ENCODE assay signal across 9 cellular contexts in genomic region chr9:95018099-95018927, GRCh38.
DNase-seq lines count a peak whose midpoint lies in the region; ATAC-seq and TF ChIP-seq lines count a peak whose summit lies in the region.
"Had no signal": no experiment of that assay in that cellular context is flagged by ENCODE, and none has a peak within 500 bp of the region (broad histone marks: within the 10 kb centered on the region; RNA-seq: fewer than 3 reads in every experiment).

No MANE protein-coding gene starts in this region.

- peaks cover 3 to 62% (median 4%) of the 10 kb centered on the region in 3 donors for H3K36me3 ChIP-seq in esophagus squamous epithelium

- peak in 1 of 4 donors; percentile 15 for TF ChIP-seq POLR2A in esophagus squamous epithelium (IDR thresholded peaks at IDR 0.05)

- no peaks in the 10 kb centered on the region for H3K27me3 ChIP-seq in esophagus squamous epithelium

- H3K9me3 Mint-ChIP-seq in activated CD4-positive, alpha-beta memory T cell treated with anti-CD3 and anti-CD28 coated beads for 36 hours = no peaks in the 10 kb centered on the region

- peak overlapping the region; percentile 83 to 99 (median 92) for H3K27ac ChIP-seq in esophagus squamous epithelium

- no peak overlapping the region for H3K4me3 Mint-ChIP-seq in activated CD4-positive, alpha-beta memory T cell treated with anti-CD3 and anti-CD28 coated beads for 36 hours

- H3K4me3 ChIP-seq in AG09309 (ENCODE audit: control insufficient read depth, low read depth, low read length) (no peak overlapping the region), esophagus squamous epithelium (peak overlapping the region in 2 of 4 donors; percentile 14 to 40)

- H3K4me1 Mint-ChIP-seq in activated CD4-positive, alpha-beta memory T cell treated with anti-CD3 and anti-CD28 coated beads for 36 hours (ENCODE audit: low read depth) = no peaks in the 10 kb centered on the region

- ATAC-seq in omental fat pad (ENCODE audit: low FRiP score) (peak; percentile 66), GM19023 (IDR thresholded peaks at IDR 0.05; ENCODE audit: unreplicated experiment) (no peak)

- POLR2A ChIA-PET in activated CD4-positive, alpha-beta memory T cell treated with anti-CD3 and anti-CD28 coated beads for 36 hours (lab: Charles Lee) = no interaction called here

- no peak for TF ChIP-seq CTCF in AG09309 (IDR thresholded peaks at IDR 0.05; ENCODE audit: control insufficient read depth, insufficient read depth, low read depth, low read length, missing control alignments)
- TF ChIP-seq CTCF in esophagus squamous epithelium (IDR thresholded peaks at IDR 0.05) = no peak
- TF ChIP-seq CTCF in omental fat pad (IDR thresholded peaks at IDR 0.05) = no peak

- peak; percentile 88 for DNase-seq in AG09309 (ENCODE audit: low read depth)
- DNase-seq in NCI-H226 = peak; percentile 74
- no peak for DNase-seq in esophagus squamous epithelium (lab: John Stamatoyannopoulos, UW)
- no peak for DNase-seq in omental fat pad (ENCODE audit: low spot score)
- DNase-seq in activated CD4-positive, alpha-beta memory T cell treated with anti-CD3 and anti-CD28 coated beads for 36 hours = no peak
- DNase-seq in stimulated activated CD4-positive, alpha-beta T cell treated with anti-CD3 and anti-CD28 coated beads, Interleukin-4, amount 100 ng/mL, for 4 hours = no peak
- no peak for DNase-seq in NCI-H2171 (lab: John Stamatoyannopoulos, UW)
- DNase-seq: foreskin melanocyte had no signal

- intact Hi-C loops in esophagus squamous epithelium (cut with DNase I) = loop anchor here (10.0 kb wide), 1 partner anchor 46 kb away; no protein-coding TSS in a partner anchor
- intact Hi-C loops in activated CD4-positive, alpha-beta memory T cell treated with anti-CD3 and anti-CD28 coated beads for 36 hours (cut with micrococcal nuclease) = no loop called here

- peaks cover 35 to 100% (median 82%) of the 10 kb centered on the region in 3 donors for H3K4me1 ChIP-seq in esophagus squamous epithelium

- H3K27ac Mint-ChIP-seq in activated CD4-positive, alpha-beta memory T cell treated with anti-CD3 and anti-CD28 coated beads for 36 hours = no peak overlapping the region

- CTCF ChIA-PET in activated CD4-positive, alpha-beta memory T cell treated with anti-CD3 and anti-CD28 coated beads for 36 hours (lab: Charles Lee) = no interaction called here

- no peaks in the 10 kb centered on the region for H3K27me3 Mint-ChIP-seq in activated CD4-positive, alpha-beta memory T cell treated with anti-CD3 and anti-CD28 coated beads for 36 hours

- no peaks in the 10 kb centered on the region for H3K9me3 ChIP-seq in esophagus squamous epithelium

- peaks cover 13% of the 10 kb centered on the region for H3K36me3 Mint-ChIP-seq in activated CD4-positive, alpha-beta memory T cell treated with anti-CD3 and anti-CD28 coated beads for 36 hours

- WGBS in esophagus squamous epithelium, 2 donors = 7 to 17% methylated on average over 8 to 11 of the region's 11 CpGs

Comparison
In these comparisons a context has a peak if more than half of its experiments do, and no peak if none do; other contexts are left out.
1. DNase-seq: peak in AG09309 (single experiment) and NCI-H226 (single experiment); none in esophagus squamous epithelium (single experiment), omental fat pad (single experiment), activated CD4-positive, alpha-beta memory T cell treated with anti-CD3 and anti-CD28 coated beads for 36 hours (single experiment), stimulated activated CD4-positive, alpha-beta T cell treated with anti-CD3 and anti-CD28 coated beads, Interleukin-4, amount 100 ng/mL, for 4 hours (0 of 2) and NCI-H2171 (single experiment).